In the genomic region with DNA sequence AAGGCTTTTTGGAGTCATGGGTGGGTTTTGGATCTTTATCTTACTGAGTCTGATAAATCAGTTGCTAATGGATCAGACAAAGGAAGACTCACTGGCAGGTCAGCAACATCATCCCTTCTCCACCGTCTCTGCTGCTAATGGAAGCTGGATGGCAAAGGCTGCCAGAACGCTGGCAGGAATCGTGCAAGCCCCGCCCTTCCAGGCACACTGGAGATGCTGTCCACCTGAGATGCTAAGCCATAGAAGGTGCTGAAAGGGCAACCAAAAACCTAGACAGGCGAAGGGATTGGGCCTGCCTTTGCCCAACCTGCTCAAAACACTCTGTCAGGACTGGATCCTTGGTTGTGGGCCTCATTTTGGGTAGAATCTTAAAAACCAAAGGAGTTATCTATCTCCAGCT, we compare ENCODE assay signal across 24 cellular contexts.
"Had no signal": no experiment of that assay in that cellular context is flagged by ENCODE, and none has a peak within 500 bp of the region (broad histone marks: within the 10 kb centered on the region; RNA-seq: fewer than 3 reads in every experiment).

No MANE protein-coding gene starts in this region.

- H3K27ac ChIP-seq: heart left ventricle had no signal

- H3K4me3 Mint-ChIP-seq: activated CD4-positive, alpha-beta T cell treated with anti-CD3 and anti-CD28 coated beads for 36 hours; activated CD4-positive, alpha-beta T cell treated with anti-CD3 and anti-CD28 coated beads, Interleukin-2, amount 10 ng/mL, durations not matched to agents 24 days and 14 days; activated CD8-positive, alpha-beta T cell treated with anti-CD3 and anti-CD28 coated beads for 36 hours; activated naive CD8-positive, alpha-beta T cell; activated T-cell treated with anti-CD3 and anti-CD28 coated beads, Interleukin-2, amount 50 U/mL, for 4 hours; activated T-helper 17 cell treated with anti-CD3 and anti-CD28 coated beads, Interleukin-2, amount 50 U/mL, for 72 hours; endodermal cell; T-helper 17 cell; T-helper 2 cell treated with Interferon-gamma antibody and Interleukin-4, amounts not matched to agents 5 μg/mL and 100 μg/mL, for 36 hours had no signal

- H3K4me1 Mint-ChIP-seq: activated CD4-positive, alpha-beta T cell treated with anti-CD3 and anti-CD28 coated beads for 36 hours; activated CD4-positive, alpha-beta T cell treated with anti-CD3 and anti-CD28 coated beads, Interleukin-2, amount 10 ng/mL, durations not matched to agents 24 days and 14 days; activated T-helper 17 cell treated with anti-CD3 and anti-CD28 coated beads, Interleukin-2, amount 50 U/mL, for 72 hours had no signal

- H3K9me3 ChIP-seq: heart left ventricle had no signal

- H3K27ac Mint-ChIP-seq: activated CD4-positive, alpha-beta T cell treated with anti-CD3 and anti-CD28 coated beads for 36 hours; activated CD4-positive, alpha-beta T cell treated with anti-CD3 and anti-CD28 coated beads, Interleukin-2, amount 10 ng/mL, durations not matched to agents 24 days and 14 days; activated CD8-positive, alpha-beta T cell treated with anti-CD3 and anti-CD28 coated beads for 36 hours; activated naive CD8-positive, alpha-beta T cell; activated T-helper 17 cell treated with anti-CD3 and anti-CD28 coated beads, Interleukin-2, amount 50 U/mL, for 72 hours; endodermal cell; T-helper 17 cell; T-helper 2 cell treated with Interferon-gamma antibody and Interleukin-4, amounts not matched to agents 5 μg/mL and 100 μg/mL, for 36 hours had no signal

- H3K9me3 Mint-ChIP-seq: activated CD4-positive, alpha-beta T cell treated with anti-CD3 and anti-CD28 coated beads, Interleukin-2, amount 10 ng/mL, durations not matched to agents 24 days and 14 days; activated CD8-positive, alpha-beta T cell treated with anti-CD3 and anti-CD28 coated beads for 36 hours; activated T-cell treated with anti-CD3 and anti-CD28 coated beads, Interleukin-2, amount 50 U/mL, for 4 hours; activated T-helper 17 cell treated with anti-CD3 and anti-CD28 coated beads, Interleukin-2, amount 50 U/mL, for 72 hours; endodermal cell; T-helper 2 cell treated with Interferon-gamma antibody and Interleukin-4, amounts not matched to agents 5 μg/mL and 100 μg/mL, for 36 hours had no signal

- H3K36me3 Mint-ChIP-seq: activated naive CD8-positive, alpha-beta T cell had no signal

- H3K36me3 ChIP-seq: heart left ventricle had no signal

- H3K4me1 ChIP-seq: heart left ventricle had no signal

- H3K4me3 ChIP-seq: heart left ventricle had no signal

- DNase-seq: activated CD4-positive, alpha-beta T cell treated with anti-CD3 and anti-CD28 coated beads for 36 hours; activated CD4-positive, alpha-beta T cell treated with anti-CD3 and anti-CD28 coated beads, Interleukin-2, amount 10 ng/mL, durations not matched to agents 24 days and 14 days; activated CD4-positive, CD25-positive, alpha-beta regulatory T cell; activated CD4-positive, CD25-positive, alpha-beta regulatory T cell treated with anti-CD3 and anti-CD28 coated beads, Interleukin-2, amount 50 U/mL, for 72 hours; activated CD8-positive, alpha-beta memory T cell treated with anti-CD3 and anti-CD28 coated beads for 24 hours; activated CD8-positive, alpha-beta T cell treated with anti-CD3 and anti-CD28 coated beads for 36 hours; activated effector memory CD4-positive, alpha-beta T cell treated with Interleukin-2 at 50 U/mL for 16 hours; activated gamma-delta T cell treated with Interleukin-2 at 50 U/mL for 16 hours; activated naive CD4-positive, alpha-beta T cell treated with anti-CD3 and anti-CD28 coated beads, Interleukin-2, amount 50 U/mL, for 16 hours; activated naive CD4-positive, alpha-beta T cell treated with Interleukin-2 at 50 U/mL for 16 hours; activated T-cell treated with anti-CD3 and anti-CD28 coated beads, Interleukin-2, amount 50 U/mL, for 4 hours; amniotic stem cell; anterior cingulate cortex; caudate nucleus; effector memory CD4-positive, alpha-beta T cell; endodermal cell; foreskin fibroblast; heart left ventricle; T-helper 1 cell; T-helper 17 cell; T1000 had no signal
